In genomic region chr6:134303903-134304302, GRCh38 we compare ENCODE assay signal across 24 cellular contexts. TPM values are rescaled to one million over a fixed set of nuclear protein-coding genes. Genes with fewer than 3 reads are reported as not detected.
DNase-seq lines count a peak whose midpoint lies in the region; ATAC-seq lines count a peak whose summit lies in the region.
"Had no signal": no experiment of that assay in that cellular context is flagged by ENCODE, and none has a peak within 500 bp of the region (broad histone marks: within the 10 kb centered on the region; RNA-seq: fewer than 3 reads in every experiment).

No MANE protein-coding gene starts in this region.

- no peaks in the 10 kb centered on the region for H3K27me3 ChIP-seq in layer of hippocampus (ENCODE audit: control insufficient read depth, insufficient read depth, low read length)
- H3K27me3 ChIP-seq: BLaER1 had no signal

- ATAC-seq in T-cell (replicated peaks in 1 of 4), result no peak
- ATAC-seq: activated CD8-positive, alpha-beta memory T cell treated with anti-CD3 and anti-CD28 coated beads, Interleukin-2, amount 10 ng/mL, durations not matched to agents 7 days and 5 days; left colon; natural killer cell; psoas muscle; stimulated activated naive CD8-positive, alpha-beta T cell treated with anti-CD3 and anti-CD28 coated beads, Interleukin-15, Interleukin-2, amounts not matched to agents 100 U/mL and 50 U/mL, for 24 hours had no signal

- H3K27ac Mint-ChIP-seq in activated CD4-positive, alpha-beta T cell treated with anti-CD3 and anti-CD28 coated beads, Interleukin-2, amount 10 ng/mL, durations not matched to agents 7 days and 5 days, result peak overlapping the region; percentile 31
- H3K27ac Mint-ChIP-seq in activated CD4-positive, alpha-beta T cell treated with anti-CD3 and anti-CD28 coated beads, Interleukin-2, amount 10 ng/mL, durations not matched to agents 24 days and 14 days, result no peak overlapping the region
- no peak overlapping the region for H3K27ac Mint-ChIP-seq in T-cell
- H3K27ac Mint-ChIP-seq: activated CD8-positive, alpha-beta memory T cell treated with anti-CD3 and anti-CD28 coated beads, Interleukin-2, amount 10 ng/mL, durations not matched to agents 7 days and 5 days; activated T-helper 2 cell treated with anti-CD3 and anti-CD28 coated beads, Interferon-gamma antibody, Interleukin-2, Interleukin-4, amounts not matched to agents 10 μg/mL and 5 μg/mL and 100 μg/mL, durations not matched to agents 14 hours and 24 hours and 36 hours; natural killer cell had no signal

- H3K27me3 Mint-ChIP-seq in activated CD4-positive, alpha-beta T cell treated with anti-CD3 and anti-CD28 coated beads, Interleukin-2, amount 10 ng/mL, durations not matched to agents 7 days and 5 days, result no peaks in the 10 kb centered on the region
- H3K27me3 Mint-ChIP-seq in activated CD4-positive, alpha-beta T cell treated with anti-CD3 and anti-CD28 coated beads, Interleukin-2, amount 10 ng/mL, durations not matched to agents 24 days and 14 days, result no peaks in the 10 kb centered on the region
- peaks cover 0 to 1% of the 10 kb centered on the region in 2 donors for H3K27me3 Mint-ChIP-seq in T-cell
- H3K27me3 Mint-ChIP-seq: activated CD8-positive, alpha-beta memory T cell treated with anti-CD3 and anti-CD28 coated beads, Interleukin-2, amount 10 ng/mL, durations not matched to agents 7 days and 5 days; IgD-negative memory B cell had no signal

- peaks cover 2% of the 10 kb centered on the region for H3K36me3 Mint-ChIP-seq in activated CD4-positive, alpha-beta T cell treated with anti-CD3 and anti-CD28 coated beads, Interleukin-2, amount 10 ng/mL, durations not matched to agents 7 days and 5 days (ENCODE audit: low read depth)
- no peaks in the 10 kb centered on the region for H3K36me3 Mint-ChIP-seq in activated CD4-positive, alpha-beta T cell treated with anti-CD3 and anti-CD28 coated beads, Interleukin-2, amount 10 ng/mL, durations not matched to agents 24 days and 14 days (ENCODE audit: low read depth)
- H3K36me3 Mint-ChIP-seq in T-cell, result no peaks in the 10 kb centered on the region
- H3K36me3 Mint-ChIP-seq: activated CD8-positive, alpha-beta memory T cell treated with anti-CD3 and anti-CD28 coated beads, Interleukin-2, amount 10 ng/mL, durations not matched to agents 7 days and 5 days; IgD-negative memory B cell; natural killer cell had no signal

- CTCF ChIA-PET in activated CD4-positive, alpha-beta T cell treated with anti-CD3 and anti-CD28 coated beads, Interleukin-2, amount 10 ng/mL, durations not matched to agents 7 days and 5 days (lab: Charles Lee), result interaction anchor here (0.6 to 1.4 kb wide), 3 partner anchors 8 to 358 kb away, joined by 3 to 4 read pairs (median 3); no protein-coding TSS in a partner anchor
- CTCF ChIA-PET in T-cell (lab: Charles Lee), result no interaction called here

- H3K27ac ChIP-seq in layer of hippocampus (ENCODE audit: low read depth, low read length) (peak overlapping the region; percentile 77), temporal lobe (ENCODE audit: low read depth, low read length) (peak overlapping the region; percentile 85)
- H3K27ac ChIP-seq: 22Rv1, BLaER1, epithelial cell of prostate, HL-60, psoas muscle had no signal

- H3K4me1 Mint-ChIP-seq in activated CD4-positive, alpha-beta T cell treated with anti-CD3 and anti-CD28 coated beads, Interleukin-2, amount 10 ng/mL, durations not matched to agents 7 days and 5 days, result peaks cover 16% of the 10 kb centered on the region
- H3K4me1 Mint-ChIP-seq in activated CD4-positive, alpha-beta T cell treated with anti-CD3 and anti-CD28 coated beads, Interleukin-2, amount 10 ng/mL, durations not matched to agents 24 days and 14 days, result peaks cover 12% of the 10 kb centered on the region
- H3K4me1 Mint-ChIP-seq in T-cell, result peaks cover 7 to 18% (median 13%) of the 10 kb centered on the region in 3 donors
- H3K4me1 Mint-ChIP-seq: natural killer cell had no signal

- intact Hi-C loops in activated CD4-positive, alpha-beta T cell treated with anti-CD3 and anti-CD28 coated beads, Interleukin-2, amount 10 ng/mL, durations not matched to agents 24 days and 14 days (cut with micrococcal nuclease), result no loop called here

- no peak overlapping the region for H3K4me3 Mint-ChIP-seq in activated CD4-positive, alpha-beta T cell treated with anti-CD3 and anti-CD28 coated beads, Interleukin-2, amount 10 ng/mL, durations not matched to agents 7 days and 5 days
- H3K4me3 Mint-ChIP-seq in activated CD4-positive, alpha-beta T cell treated with anti-CD3 and anti-CD28 coated beads, Interleukin-2, amount 10 ng/mL, durations not matched to agents 24 days and 14 days, result no peak overlapping the region
- H3K4me3 Mint-ChIP-seq in T-cell, result no peak overlapping the region
- H3K4me3 Mint-ChIP-seq: activated CD8-positive, alpha-beta memory T cell treated with anti-CD3 and anti-CD28 coated beads, Interleukin-2, amount 10 ng/mL, durations not matched to agents 7 days and 5 days; natural killer cell had no signal

- DNase-seq in activated CD4-positive, alpha-beta T cell treated with anti-CD3 and anti-CD28 coated beads, Interleukin-2, amount 10 ng/mL, durations not matched to agents 7 days and 5 days, result no peak
- DNase-seq in activated CD4-positive, alpha-beta T cell treated with anti-CD3 and anti-CD28 coated beads, Interleukin-2, amount 10 ng/mL, durations not matched to agents 24 days and 14 days, result no peak
- DNase-seq in cerebellar cortex (ENCODE audit: low spot score) (peak; percentile 60), T-cell (no peak), SW480 (ENCODE audit: low spot score) (no peak), UCSD-AML1 (lab: John Stamatoyannopoulos, UW; ENCODE audit: unreplicated experiment) (no peak)
- DNase-seq: activated CD4-positive, alpha-beta T cell treated with anti-CD3 and anti-CD28 coated beads for 4 hours; activated CD8-positive, alpha-beta memory T cell treated with anti-CD3 and anti-CD28 coated beads, Interleukin-2, amount 10 ng/mL, durations not matched to agents 7 days and 5 days; left colon; natural killer cell; NCI-H146; NCI-H2171 treated with DMSO at 0.1 percent for 48 hours; psoas muscle; stimulated activated CD4-positive, alpha-beta T cell treated with anti-CD3 and anti-CD28 coated beads, Interleukin-2, amount 100 ng/mL, for 48 hours; stimulated activated naive CD8-positive, alpha-beta T cell treated with anti-CD3 and anti-CD28 coated beads, Interleukin-15, Interleukin-2, amounts not matched to agents 100 U/mL and 50 U/mL, for 24 hours; SW 1271 had no signal

- POLR2A ChIA-PET in activated CD4-positive, alpha-beta T cell treated with anti-CD3 and anti-CD28 coated beads, Interleukin-2, amount 10 ng/mL, durations not matched to agents 7 days and 5 days (lab: Charles Lee), result no interaction called here
- POLR2A ChIA-PET in T-cell (lab: Charles Lee), result no interaction called here

- no peaks in the 10 kb centered on the region for H3K9me3 Mint-ChIP-seq in activated CD4-positive, alpha-beta T cell treated with anti-CD3 and anti-CD28 coated beads, Interleukin-2, amount 10 ng/mL, durations not matched to agents 7 days and 5 days
- no peaks in the 10 kb centered on the region for H3K9me3 Mint-ChIP-seq in activated CD4-positive, alpha-beta T cell treated with anti-CD3 and anti-CD28 coated beads, Interleukin-2, amount 10 ng/mL, durations not matched to agents 24 days and 14 days
- H3K9me3 Mint-ChIP-seq in T-cell, result peaks cover 0 to 4% (median 0%) of the 10 kb centered on the region in 3 donors
- H3K9me3 Mint-ChIP-seq: activated T-helper 2 cell treated with anti-CD3 and anti-CD28 coated beads, Interferon-gamma antibody, Interleukin-2, Interleukin-4, amounts not matched to agents 10 μg/mL and 5 μg/mL and 100 μg/mL, durations not matched to agents 14 hours and 24 hours and 36 hours; IgD-negative memory B cell; natural killer cell had no signal

RNA-seq across cellular contexts. Expression of gene SGK1, which starts 14.0 kb away (rescaled TPM):
- total RNA-seq in activated CD4-positive, alpha-beta T cell treated with anti-CD3 and anti-CD28 coated beads, Interleukin-2, amount 10 ng/mL, durations not matched to agents 7 days and 5 days, result 10 to 100 TPM; 12.1 to 12.8 TPM
- 28.8 and 36.4 TPM in 2 replicates for total RNA-seq in activated CD4-positive, alpha-beta T cell treated with anti-CD3 and anti-CD28 coated beads, Interleukin-2, amount 10 ng/mL, durations not matched to agents 24 days and 14 days
- 30.5 TPM for total RNA-seq in temporal lobe
- total RNA-seq in T-cell, result 100 to 1,000 TPM in 1 of 5 donors, 10 to 100 TPM in 4; 18.9 to 165 (median 37.1) TPM
